In the genomic region with DNA sequence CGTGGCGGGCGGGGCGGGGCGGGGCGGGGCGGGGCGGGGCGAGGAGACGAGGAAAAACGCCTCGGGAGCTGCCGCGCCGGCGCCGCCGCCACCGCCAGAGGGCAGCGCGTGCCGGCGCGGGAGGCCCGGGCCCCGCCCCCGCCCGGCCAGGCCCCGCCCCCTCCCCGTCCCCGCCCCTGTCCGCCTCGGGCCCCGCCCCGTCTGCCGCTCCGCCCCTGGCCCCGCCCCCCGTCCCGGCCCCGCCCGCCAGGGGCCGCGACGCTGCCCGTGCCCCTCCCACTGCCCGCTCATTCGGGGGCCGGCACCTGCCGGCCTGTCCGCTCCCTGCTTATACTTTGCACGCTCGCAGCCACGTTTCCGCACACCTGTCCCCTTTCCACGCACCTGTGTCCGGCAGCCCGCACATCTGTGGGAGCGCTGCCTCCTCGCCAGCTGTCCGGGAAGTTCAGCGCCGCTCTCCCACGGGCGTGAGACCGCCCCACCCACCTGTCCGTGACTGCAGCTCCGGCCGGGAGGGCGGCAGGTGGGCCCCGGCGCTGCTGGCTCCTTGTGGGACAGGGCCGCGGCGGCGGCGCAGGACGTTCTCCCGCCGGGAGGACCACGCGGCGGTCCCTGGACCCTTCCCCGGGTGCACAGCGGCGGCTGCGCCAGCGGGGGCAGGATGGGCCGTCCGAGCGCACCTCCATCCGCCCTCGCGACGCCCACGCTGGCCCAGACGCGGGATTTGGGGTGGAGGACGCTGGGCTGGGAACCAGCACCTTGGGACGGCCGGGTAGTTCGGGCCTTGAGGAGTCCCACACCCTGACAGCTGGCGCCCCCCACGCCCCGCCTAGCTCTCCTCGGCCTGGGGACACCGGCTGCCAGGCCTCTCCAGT, we compare ENCODE assay signal across 1 cellular context.
A peak's percentile ranks its signal among the peaks of the same experiment; 100 is the strongest.
TF ChIP-seq lines count a peak whose summit lies in the region.

No MANE protein-coding gene starts in this region.

TF ChIP-seq in HepG2, 621 proteins besides CTCF, POLR2A, EP300 and RAD21 (continued from another document and continues in another):
- TF ChIP-seq, protein P1, sequence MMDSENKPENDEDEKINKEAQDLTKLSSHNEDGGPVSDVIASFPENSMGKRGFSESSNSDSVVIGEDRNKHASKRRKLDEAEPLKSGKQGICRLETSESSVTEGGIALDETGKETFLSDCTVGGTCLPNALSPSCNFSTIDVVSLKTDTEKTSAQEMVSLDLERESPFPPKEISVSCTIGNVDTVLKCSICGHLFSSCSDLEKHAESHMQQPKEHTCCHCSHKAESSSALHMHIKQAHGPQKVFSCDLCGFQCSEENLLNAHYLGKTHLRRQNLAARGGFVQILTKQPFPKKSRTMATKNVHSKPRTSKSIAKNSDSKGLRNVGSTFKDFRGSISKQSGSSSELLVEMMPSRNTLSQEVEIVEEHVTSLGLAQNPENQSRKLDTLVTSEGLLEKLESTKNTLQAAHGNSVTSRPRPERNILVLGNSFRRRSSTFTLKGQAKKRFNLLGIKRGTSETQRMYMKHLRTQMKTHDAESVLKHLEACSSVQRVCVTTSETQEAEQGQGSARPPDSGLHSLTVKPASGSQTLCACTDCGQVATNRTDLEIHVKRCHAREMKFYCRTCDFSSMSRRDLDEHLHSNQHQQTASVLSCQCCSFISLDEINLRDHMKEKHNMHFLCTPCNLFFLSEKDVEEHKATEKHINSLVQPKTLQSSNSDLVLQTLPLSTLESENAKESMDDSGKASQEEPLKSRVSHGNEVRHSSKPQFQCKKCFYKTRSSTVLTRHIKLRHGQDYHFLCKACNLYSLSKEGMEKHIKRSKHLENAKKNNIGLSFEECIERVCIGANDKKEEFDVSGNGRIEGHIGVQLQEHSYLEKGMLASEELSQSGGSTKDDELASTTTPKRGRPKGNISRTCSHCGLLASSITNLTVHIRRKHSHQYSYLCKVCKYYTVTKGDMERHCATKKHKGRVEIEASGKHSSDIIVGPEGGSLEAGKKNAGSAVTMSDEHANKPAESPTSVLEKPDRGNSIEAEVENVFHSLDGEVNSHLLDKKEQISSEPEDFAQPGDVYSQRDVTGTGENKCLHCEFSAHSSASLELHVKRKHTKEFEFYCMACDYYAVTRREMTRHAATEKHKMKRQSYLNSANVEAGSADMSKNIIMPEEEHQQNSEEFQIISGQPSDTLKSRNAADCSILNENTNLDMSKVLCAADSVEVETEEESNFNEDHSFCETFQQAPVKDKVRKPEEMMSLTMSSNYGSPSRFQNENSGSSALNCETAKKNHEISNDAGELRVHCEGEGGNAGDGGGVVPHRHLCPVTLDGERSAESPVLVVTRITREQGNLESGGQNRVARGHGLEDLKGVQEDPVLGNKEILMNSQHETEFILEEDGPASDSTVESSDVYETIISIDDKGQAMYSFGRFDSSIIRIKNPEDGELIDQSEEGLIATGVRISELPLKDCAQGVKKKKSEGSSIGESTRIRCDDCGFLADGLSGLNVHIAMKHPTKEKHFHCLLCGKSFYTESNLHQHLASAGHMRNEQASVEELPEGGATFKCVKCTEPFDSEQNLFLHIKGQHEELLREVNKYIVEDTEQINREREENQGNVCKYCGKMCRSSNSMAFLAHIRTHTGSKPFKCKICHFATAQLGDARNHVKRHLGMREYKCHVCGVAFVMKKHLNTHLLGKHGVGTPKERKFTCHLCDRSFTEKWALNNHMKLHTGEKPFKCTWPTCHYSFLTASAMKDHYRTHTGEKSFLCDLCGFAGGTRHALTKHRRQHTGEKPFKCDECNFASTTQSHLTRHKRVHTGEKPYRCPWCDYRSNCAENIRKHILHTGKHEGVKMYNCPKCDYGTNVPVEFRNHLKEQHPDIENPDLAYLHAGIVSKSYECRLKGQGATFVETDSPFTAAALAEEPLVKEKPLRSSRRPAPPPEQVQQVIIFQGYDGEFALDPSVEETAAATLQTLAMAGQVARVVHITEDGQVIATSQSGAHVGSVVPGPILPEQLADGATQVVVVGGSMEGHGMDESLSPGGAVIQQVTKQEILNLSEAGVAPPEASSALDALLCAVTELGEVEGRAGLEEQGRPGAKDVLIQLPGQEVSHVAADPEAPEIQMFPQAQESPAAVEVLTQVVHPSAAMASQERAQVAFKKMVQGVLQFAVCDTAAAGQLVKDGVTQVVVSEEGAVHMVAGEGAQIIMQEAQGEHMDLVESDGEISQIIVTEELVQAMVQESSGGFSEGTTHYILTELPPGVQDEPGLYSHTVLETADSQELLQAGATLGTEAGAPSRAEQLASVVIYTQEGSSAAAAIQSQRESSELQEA (CRISPR knock-in tag; IDR thresholded peaks at IDR 0.05; ENCODE audit: not compliant biosample characterization), result no peak
- TF ChIP-seq ATM (IDR thresholded peaks at IDR 0.05; ENCODE audit: borderline replicate concordance), result no peak
- no peak for TF ChIP-seq ZNF296 (CRISPR knock-in tag; conservative IDR thresholded peaks at IDR 0.05)
- TF ChIP-seq, protein P2, sequence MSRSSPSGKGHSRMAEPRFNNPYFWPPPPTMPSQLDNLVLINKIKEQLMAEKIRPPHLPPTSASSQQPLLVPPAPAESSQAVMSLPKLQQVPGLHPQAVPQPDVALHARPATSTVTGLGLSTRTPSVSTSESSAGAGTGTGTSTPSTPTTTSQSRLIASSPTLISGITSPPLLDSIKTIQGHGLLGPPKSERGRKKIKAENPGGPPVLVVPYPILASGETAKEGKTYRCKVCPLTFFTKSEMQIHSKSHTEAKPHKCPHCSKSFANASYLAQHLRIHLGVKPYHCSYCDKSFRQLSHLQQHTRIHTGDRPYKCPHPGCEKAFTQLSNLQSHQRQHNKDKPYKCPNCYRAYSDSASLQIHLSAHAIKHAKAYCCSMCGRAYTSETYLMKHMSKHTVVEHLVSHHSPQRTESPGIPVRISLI (CRISPR knock-in tag; IDR thresholded peaks at IDR 0.05; ENCODE audit: borderline replicate concordance), result no peak
- TF ChIP-seq ZIK1 (CRISPR knock-in tag; IDR thresholded peaks at IDR 0.05; ENCODE audit: borderline replicate concordance, low read depth), result no peak
- no peak for TF ChIP-seq SMARCC2 (IDR thresholded peaks at IDR 0.05)
- TF ChIP-seq, protein P3, sequence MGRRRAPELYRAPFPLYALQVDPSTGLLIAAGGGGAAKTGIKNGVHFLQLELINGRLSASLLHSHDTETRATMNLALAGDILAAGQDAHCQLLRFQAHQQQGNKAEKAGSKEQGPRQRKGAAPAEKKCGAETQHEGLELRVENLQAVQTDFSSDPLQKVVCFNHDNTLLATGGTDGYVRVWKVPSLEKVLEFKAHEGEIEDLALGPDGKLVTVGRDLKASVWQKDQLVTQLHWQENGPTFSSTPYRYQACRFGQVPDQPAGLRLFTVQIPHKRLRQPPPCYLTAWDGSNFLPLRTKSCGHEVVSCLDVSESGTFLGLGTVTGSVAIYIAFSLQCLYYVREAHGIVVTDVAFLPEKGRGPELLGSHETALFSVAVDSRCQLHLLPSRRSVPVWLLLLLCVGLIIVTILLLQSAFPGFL (CRISPR knock-in tag; IDR thresholded peaks at IDR 0.05), result no peak
- TF ChIP-seq ELF3 (CRISPR knock-in tag; IDR thresholded peaks at IDR 0.05), result 0 out of 2 replicates have a peak, but pooled peaks have one; percentile 21
- TF ChIP-seq, protein P4, sequence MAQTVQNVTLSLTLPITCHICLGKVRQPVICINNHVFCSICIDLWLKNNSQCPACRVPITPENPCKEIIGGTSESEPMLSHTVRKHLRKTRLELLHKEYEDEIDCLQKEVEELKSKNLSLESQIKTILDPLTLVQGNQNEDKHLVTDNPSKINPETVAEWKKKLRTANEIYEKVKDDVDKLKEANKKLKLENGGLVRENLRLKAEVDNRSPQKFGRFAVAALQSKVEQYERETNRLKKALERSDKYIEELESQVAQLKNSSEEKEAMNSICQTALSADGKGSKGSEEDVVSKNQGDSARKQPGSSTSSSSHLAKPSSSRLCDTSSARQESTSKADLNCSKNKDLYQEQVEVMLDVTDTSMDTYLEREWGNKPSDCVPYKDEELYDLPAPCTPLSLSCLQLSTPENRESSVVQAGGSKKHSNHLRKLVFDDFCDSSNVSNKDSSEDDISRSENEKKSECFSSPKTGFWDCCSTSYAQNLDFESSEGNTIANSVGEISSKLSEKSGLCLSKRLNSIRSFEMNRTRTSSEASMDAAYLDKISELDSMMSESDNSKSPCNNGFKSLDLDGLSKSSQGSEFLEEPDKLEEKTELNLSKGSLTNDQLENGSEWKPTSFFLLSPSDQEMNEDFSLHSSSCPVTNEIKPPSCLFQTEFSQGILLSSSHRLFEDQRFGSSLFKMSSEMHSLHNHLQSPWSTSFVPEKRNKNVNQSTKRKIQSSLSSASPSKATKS (CRISPR knock-in tag; IDR thresholded peaks at IDR 0.05), result no peak
- TF ChIP-seq FOXC1 (CRISPR knock-in tag; IDR thresholded peaks at IDR 0.05; ENCODE audit: borderline replicate concordance), result no peak
- TF ChIP-seq TCF7L2 (IDR thresholded peaks at IDR 0.05; ENCODE audit: low read depth, low read length), result no peak
- TF ChIP-seq ZNF605 (CRISPR knock-in tag; IDR thresholded peaks at IDR 0.05), result no peak
- no peak for TF ChIP-seq EZH2 (conservative IDR thresholded peaks at IDR 0.05; ENCODE audit: low read depth, low read length)
- TF ChIP-seq NCOA2 (CRISPR knock-in tag; IDR thresholded peaks at IDR 0.05), result no peak
- TF ChIP-seq SYNCRIP (IDR thresholded peaks at IDR 0.05; ENCODE audit: insufficient read depth, low read depth, low read length), result no peak
- TF ChIP-seq, protein P5, sequence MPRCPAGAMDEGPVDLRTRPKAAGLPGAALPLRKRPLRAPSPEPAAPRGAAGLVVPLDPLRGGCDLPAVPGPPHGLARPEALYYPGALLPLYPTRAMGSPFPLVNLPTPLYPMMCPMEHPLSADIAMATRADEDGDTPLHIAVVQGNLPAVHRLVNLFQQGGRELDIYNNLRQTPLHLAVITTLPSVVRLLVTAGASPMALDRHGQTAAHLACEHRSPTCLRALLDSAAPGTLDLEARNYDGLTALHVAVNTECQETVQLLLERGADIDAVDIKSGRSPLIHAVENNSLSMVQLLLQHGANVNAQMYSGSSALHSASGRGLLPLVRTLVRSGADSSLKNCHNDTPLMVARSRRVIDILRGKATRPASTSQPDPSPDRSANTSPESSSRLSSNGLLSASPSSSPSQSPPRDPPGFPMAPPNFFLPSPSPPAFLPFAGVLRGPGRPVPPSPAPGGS (CRISPR knock-in tag; IDR thresholded peaks at IDR 0.05), result no peak
- no peak for TF ChIP-seq TCF12 (IDR thresholded peaks at IDR 0.05)
- 0 out of 2 replicates have a peak, but pooled peaks have one; percentile 35 for TF ChIP-seq TCF12 (CRISPR knock-in tag; IDR thresholded peaks at IDR 0.05)
- peak; percentile 38; the same call in 1 of the 2 replicates for TF ChIP-seq REL (CRISPR knock-in tag; conservative IDR thresholded peaks at IDR 0.05)
- TF ChIP-seq ZNF3 (CRISPR knock-in tag; IDR thresholded peaks at IDR 0.05), result no peak
- peak; percentile 15; the same call in 1 of the 2 replicates for TF ChIP-seq ZNF768 (CRISPR knock-in tag; IDR thresholded peaks at IDR 0.05)
- no peak for TF ChIP-seq ZBTB1 (CRISPR knock-in tag; IDR thresholded peaks at IDR 0.05; ENCODE audit: borderline replicate concordance)
- TF ChIP-seq, protein P6, sequence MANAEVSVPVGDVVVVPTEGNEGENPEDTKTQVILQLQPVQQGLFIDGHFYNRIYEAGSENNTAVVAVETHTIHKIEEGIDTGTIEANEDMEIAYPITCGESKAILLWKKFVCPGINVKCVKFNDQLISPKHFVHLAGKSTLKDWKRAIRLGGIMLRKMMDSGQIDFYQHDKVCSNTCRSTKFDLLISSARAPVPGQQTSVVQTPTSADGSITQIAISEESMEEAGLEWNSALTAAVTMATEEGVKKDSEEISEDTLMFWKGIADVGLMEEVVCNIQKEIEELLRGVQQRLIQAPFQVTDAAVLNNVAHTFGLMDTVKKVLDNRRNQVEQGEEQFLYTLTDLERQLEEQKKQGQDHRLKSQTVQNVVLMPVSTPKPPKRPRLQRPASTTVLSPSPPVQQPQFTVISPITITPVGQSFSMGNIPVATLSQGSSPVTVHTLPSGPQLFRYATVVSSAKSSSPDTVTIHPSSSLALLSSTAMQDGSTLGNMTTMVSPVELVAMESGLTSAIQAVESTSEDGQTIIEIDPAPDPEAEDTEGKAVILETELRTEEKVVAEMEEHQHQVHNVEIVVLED (CRISPR knock-in tag; IDR thresholded peaks at IDR 0.05; ENCODE audit: borderline replicate concordance), result no peak
- TF ChIP-seq SP5 (CRISPR knock-in tag; IDR thresholded peaks at IDR 0.05; ENCODE audit: borderline replicate concordance, low read depth), result peak; percentile 42; the same call in 1 of the 2 replicates
- TF ChIP-seq, protein P7, sequence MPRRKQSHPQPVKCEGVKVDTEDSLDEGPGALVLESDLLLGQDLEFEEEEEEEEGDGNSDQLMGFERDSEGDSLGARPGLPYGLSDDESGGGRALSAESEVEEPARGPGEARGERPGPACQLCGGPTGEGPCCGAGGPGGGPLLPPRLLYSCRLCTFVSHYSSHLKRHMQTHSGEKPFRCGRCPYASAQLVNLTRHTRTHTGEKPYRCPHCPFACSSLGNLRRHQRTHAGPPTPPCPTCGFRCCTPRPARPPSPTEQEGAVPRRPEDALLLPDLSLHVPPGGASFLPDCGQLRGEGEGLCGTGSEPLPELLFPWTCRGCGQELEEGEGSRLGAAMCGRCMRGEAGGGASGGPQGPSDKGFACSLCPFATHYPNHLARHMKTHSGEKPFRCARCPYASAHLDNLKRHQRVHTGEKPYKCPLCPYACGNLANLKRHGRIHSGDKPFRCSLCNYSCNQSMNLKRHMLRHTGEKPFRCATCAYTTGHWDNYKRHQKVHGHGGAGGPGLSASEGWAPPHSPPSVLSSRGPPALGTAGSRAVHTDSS (CRISPR knock-in tag; conservative IDR thresholded peaks at IDR 0.05), result no peak
- TF ChIP-seq ZNF776 (CRISPR knock-in tag; IDR thresholded peaks at IDR 0.05), result peak; percentile 47; the same call in 1 of the 2 replicates
- TF ChIP-seq ZNF556 (CRISPR knock-in tag; IDR thresholded peaks at IDR 0.05; ENCODE audit: borderline replicate concordance), result no peak
- no peak for TF ChIP-seq ZNF737 (CRISPR knock-in tag; IDR thresholded peaks at IDR 0.05; ENCODE audit: borderline replicate concordance)
- no peak for TF ChIP-seq SNAI1 (CRISPR knock-in tag; IDR thresholded peaks at IDR 0.05; ENCODE audit: borderline replicate concordance)
- no peak for TF ChIP-seq KAT7 (CRISPR knock-in tag; IDR thresholded peaks at IDR 0.05; ENCODE audit: borderline replicate concordance)
- TF ChIP-seq, protein P8, sequence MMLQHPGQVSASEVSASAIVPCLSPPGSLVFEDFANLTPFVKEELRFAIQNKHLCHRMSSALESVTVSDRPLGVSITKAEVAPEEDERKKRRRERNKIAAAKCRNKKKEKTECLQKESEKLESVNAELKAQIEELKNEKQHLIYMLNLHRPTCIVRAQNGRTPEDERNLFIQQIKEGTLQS (CRISPR knock-in tag; IDR thresholded peaks at IDR 0.05), result no peak; the same call in 1 of the 2 replicates
- TF ChIP-seq ZFP41 (CRISPR knock-in tag; IDR thresholded peaks at IDR 0.05; ENCODE audit: borderline replicate concordance), result no peak
- TF ChIP-seq ZNF501 (CRISPR knock-in tag; IDR thresholded peaks at IDR 0.05), result no peak; the same call in 1 of the 2 replicates
- TF ChIP-seq SALL2 (CRISPR knock-in tag; IDR thresholded peaks at IDR 0.05), result peak; percentile 69; the same call in 1 of the 2 replicates
- no peak for TF ChIP-seq RXRB (CRISPR knock-in tag; IDR thresholded peaks at IDR 0.05; ENCODE audit: borderline replicate concordance)
- 0 out of 2 replicates have a peak, but pooled peaks have one; percentile 29 for TF ChIP-seq SIN3A (IDR thresholded peaks at IDR 0.05; ENCODE audit: borderline replicate concordance, low read depth, low read length)
- no peak for TF ChIP-seq TP53 (CRISPR knock-in tag; conservative IDR thresholded peaks at IDR 0.05)
- no peak for TF ChIP-seq TRIM24 (CRISPR knock-in tag; IDR thresholded peaks at IDR 0.05)
- TF ChIP-seq, protein P9, sequence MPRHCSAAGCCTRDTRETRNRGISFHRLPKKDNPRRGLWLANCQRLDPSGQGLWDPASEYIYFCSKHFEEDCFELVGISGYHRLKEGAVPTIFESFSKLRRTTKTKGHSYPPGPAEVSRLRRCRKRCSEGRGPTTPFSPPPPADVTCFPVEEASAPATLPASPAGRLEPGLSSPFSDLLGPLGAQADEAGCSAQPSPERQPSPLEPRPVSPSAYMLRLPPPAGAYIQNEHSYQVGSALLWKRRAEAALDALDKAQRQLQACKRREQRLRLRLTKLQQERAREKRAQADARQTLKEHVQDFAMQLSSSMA (CRISPR knock-in tag; IDR thresholded peaks at IDR 0.05), result no peak
- no peak for TF ChIP-seq MTA1 (CRISPR knock-in tag; IDR thresholded peaks at IDR 0.05; ENCODE audit: borderline replicate concordance)
